ENCODE assay signal across 8 cellular contexts in genomic region chr10:87200924-87201323, GRCh38. TPM values are rescaled to one million over a fixed set of nuclear protein-coding genes. Genes with fewer than 3 reads are reported as not detected.
DNase-seq lines count a peak whose midpoint lies in the region; ATAC-seq and TF ChIP-seq lines count a peak whose summit lies in the region.
"Not testable (repeated sequence)": the region's sequence is repeated elsewhere in the genome, so short reads cannot be mapped to it uniquely, and the experiment has no call there.

No MANE protein-coding gene starts in this region.

- H3K27ac ChIP-seq in A673 (ENCODE audit: low read depth, low read length, poor library complexity, severe bottlenecking): not testable (repeated sequence)
- peak overlapping the region; percentile 20; the same call in 1 of the 2 replicates for H3K27ac ChIP-seq in PC-3 (ENCODE audit: low read length)

- DNase-seq in A673 (ENCODE audit: low spot score) (peak; percentile 85), PC-3 (peak; percentile 75), fibroblast of pulmonary artery (ENCODE audit: low read depth) (peak; percentile 84), myocyte (ENCODE audit: low read depth) (peak; percentile 85)
- peak; percentile 64 for DNase-seq in activated effector memory CD4-positive, alpha-beta T cell treated with anti-CD3 and anti-CD28 coated beads, Interleukin-2, amount 50 U/mL, for 16 hours

- H3F3A ChIP-seq in PC-3 (ENCODE audit: low read length, unreplicated experiment): not testable (repeated sequence)

- H3K9ac ChIP-seq in PC-3 (ENCODE audit: low read length): not testable (repeated sequence)

- H3K79me2 ChIP-seq in PC-3 (ENCODE audit: low read length): not testable (repeated sequence)

- H3K9me2 ChIP-seq in PC-3 (replicated peaks; ENCODE audit: low read length): not testable (repeated sequence)

- 0 out of 2 replicates have a peak overlapping the region, but pooled peaks have one; percentile 48 for H2AFZ ChIP-seq in PC-3 (ENCODE audit: low read length)

- ATAC-seq in GM18508 (IDR thresholded peaks at IDR 0.05; ENCODE audit: insufficient read depth, unreplicated experiment) (peak; percentile 47), GM21786 (IDR thresholded peaks at IDR 0.05; ENCODE audit: unreplicated experiment) (peak; percentile 49), HG03460 (IDR thresholded peaks at IDR 0.05; ENCODE audit: unreplicated experiment) (peak; percentile 40), PC-3 (peak; percentile 49)

- not testable (repeated sequence) for H3K4me1 ChIP-seq in A673 (ENCODE audit: insufficient read depth, low read length, poor library complexity, severe bottlenecking); PC-3 (ENCODE audit: insufficient read depth, low read length)

- TF ChIP-seq CTCF in A673 (conservative IDR thresholded peaks at IDR 0.05; ENCODE audit: low read depth, low read length); PC-3 (conservative IDR thresholded peaks at IDR 0.05; ENCODE audit: low read depth, low read length); fibroblast of pulmonary artery (IDR thresholded peaks at IDR 0.05; ENCODE audit: low read length, missing control alignments): not testable (repeated sequence)

- not testable (repeated sequence) for H4K20me1 ChIP-seq in PC-3 (ENCODE audit: low read length)

- POLR2A ChIA-PET in A673 (lab: Charles Lee; ENCODE audit: low non-redundant PET); PC-3 (lab: Charles Lee; ENCODE audit: unreplicated experiment): not testable (repeated sequence)

- H3K36me3 ChIP-seq in A673 (ENCODE audit: insufficient read depth, low read length, poor library complexity, severe bottlenecking); PC-3 (ENCODE audit: low read depth, low read length): not testable (repeated sequence)

- peak overlapping the region; percentile 38 for H3K4me3 ChIP-seq in A673 (ENCODE audit: low read depth, low read length, poor library complexity, severe bottlenecking)
- H3K4me3 ChIP-seq in PC-3 (ENCODE audit: low read length): peak overlapping the region; percentile 61
- peak overlapping the region; percentile 40 for H3K4me3 ChIP-seq in fibroblast of pulmonary artery (replicated peaks; ENCODE audit: low read depth, low read length)

- H3K9me3 ChIP-seq in A673 (ENCODE audit: low read depth, low read length, poor library complexity, severe bottlenecking); PC-3 (ENCODE audit: low read length): not testable (repeated sequence)

- not testable (repeated sequence) for H3K27me3 ChIP-seq in A673 (replicated peaks; ENCODE audit: insufficient read depth, low read depth, low read length, poor library complexity); PC-3 (ENCODE audit: low read length)

- intact Hi-C loops in A673 (cut with micrococcal nuclease; ENCODE audit: unreplicated experiment); PC-3 (cut with micrococcal nuclease): not testable (repeated sequence)

- H3K4me2 ChIP-seq in PC-3 (ENCODE audit: low read length): peak overlapping the region; percentile 75

- not testable (repeated sequence) for BruUV-seq in A673 (replicated peaks; lab: Mats Ljungman, UMichigan); PC-3 (replicated peaks; lab: Mats Ljungman, UMichigan)

- CTCF ChIA-PET in A673 (lab: Charles Lee); PC-3 (lab: Charles Lee): not testable (repeated sequence)

RNA-seq across cellular contexts. Expression of gene NUTM2A, which starts 24.3 kb away (rescaled TPM):
- 0.24 and 1.1 TPM in 2 replicates for total RNA-seq in A673 (2021)
- 0.18 and 0.86 TPM in 2 replicates for total RNA-seq in PC-3 (2014; rRNA removed)
- total RNA-seq in myocyte: 0.47 and 0.91 TPM in 2 replicates
- 1.6 TPM for polyA plus RNA-seq in myocyte (2012)
